ENCODE assay signal across 8 cellular contexts in genomic region chr1:46394108-46394871, GRCh38. TPM values are rescaled to one million over a fixed set of nuclear protein-coding genes. Genes with fewer than 3 reads are reported as not detected.
A peak's percentile ranks its signal among the peaks of the same experiment; 100 is the strongest.
DNase-seq lines count a peak whose midpoint lies in the region; ATAC-seq and TF ChIP-seq lines count a peak whose summit lies in the region.

TSS of gene FAAH (plus strand) at chr1:46394317. CDS start at chr1:46394349, 32 bp downstream.

- H3K4me1 ChIP-seq in CD8-positive, alpha-beta memory T cell (ENCODE audit: insufficient read depth, low read length) = no peaks in the 10 kb centered on the region
- no peaks in the 10 kb centered on the region for H3K4me1 ChIP-seq in naive thymus-derived CD4-positive, alpha-beta T cell (ENCODE audit: control insufficient read depth in 2 of 2, insufficient read depth in 2 of 2, low read length in 2 of 2)
- peaks cover 10% of the 10 kb centered on the region for H3K4me1 ChIP-seq in testis

- H3K27ac Mint-ChIP-seq in CD8-positive, alpha-beta memory T cell = peak within 1 kb of the TSS in 3 of 8 donors; percentile 17 to 50 (median 50)
- H3K27ac Mint-ChIP-seq in naive thymus-derived CD4-positive, alpha-beta T cell = peak within 1 kb of the TSS in 4 of 9 donors; percentile 57 to 86 (median 64)

- H3K9me3 ChIP-seq in CD8-positive, alpha-beta memory T cell (ENCODE audit: low read length) = no peaks in the 10 kb centered on the region
- H3K9me3 ChIP-seq in naive thymus-derived CD4-positive, alpha-beta T cell (ENCODE audit: control insufficient read depth in 2 of 3, low read length in 3 of 3) = peaks cover 0 to 14% (median 0%) of the 10 kb centered on the region in 3 experiments
- no peaks in the 10 kb centered on the region for H3K9me3 ChIP-seq in testis

- CTCF ChIA-PET in CD8-positive, alpha-beta memory T cell (lab: Charles Lee) = no interaction called here
- CTCF ChIA-PET in naive thymus-derived CD4-positive, alpha-beta T cell (lab: Charles Lee) = no interaction called here

- peak in 2 of 5 donors; percentile 27 to 62 for DNase-seq in CD8-positive, alpha-beta memory T cell
- DNase-seq in NCI-H146 treated with DMSO at 0.1 percent for 48 hours (lab: John Stamatoyannopoulos, UW; ENCODE audit: unreplicated experiment) (peak; percentile 38), fibroblast of peridontal ligament (ENCODE audit: extremely low read depth) (peak; percentile 23), testis (peak; percentile 77)
- peak; percentile 73 for DNase-seq in activated effector memory CD4-positive, alpha-beta T cell treated with anti-CD3 and anti-CD28 coated beads, Interleukin-2, amount 50 U/mL, for 16 hours
- peak; percentile 27 to 63 (median 49) for DNase-seq in naive thymus-derived CD4-positive, alpha-beta T cell

- no peak for TF ChIP-seq POLR2A in testis (IDR thresholded peaks at IDR 0.05)

- POLR2A ChIA-PET in CD8-positive, alpha-beta memory T cell (lab: Charles Lee) = no interaction called here
- POLR2A ChIA-PET in naive thymus-derived CD4-positive, alpha-beta T cell (lab: Charles Lee) = no interaction called here

- no peak within 1 kb of the TSS for H3K4me3 ChIP-seq in CD8-positive, alpha-beta memory T cell (ENCODE audit: low read length)
- H3K4me3 ChIP-seq in naive thymus-derived CD4-positive, alpha-beta T cell (ENCODE audit: low read length) = peak within 1 kb of the TSS; percentile 43
- peak within 1 kb of the TSS; percentile 40 to 60 for H3K4me3 ChIP-seq in testis

- peaks cover 3% of the 10 kb centered on the region for H3K27me3 ChIP-seq in CD8-positive, alpha-beta memory T cell (ENCODE audit: insufficient read depth, low read length, poor library complexity, severe bottlenecking)
- no peaks in the 10 kb centered on the region for H3K27me3 ChIP-seq in naive thymus-derived CD4-positive, alpha-beta T cell (ENCODE audit: control insufficient read depth in 2 of 2, insufficient read depth in 2 of 2, low read length in 2 of 2)
- no peaks in the 10 kb centered on the region for H3K27me3 ChIP-seq in testis

- intact Hi-C loops in naive thymus-derived CD4-positive, alpha-beta T cell (cut with micrococcal nuclease) = no loop called here
- intact Hi-C loops in testis (cut with DNase I; ENCODE audit: low total_unique reads) = no loop called here

- peak; percentile 83 for ATAC-seq in naive thymus-derived CD4-positive, alpha-beta T cell
- ATAC-seq in HG03039 (IDR thresholded peaks at IDR 0.05; ENCODE audit: unreplicated experiment) = no peak
- no peak for ATAC-seq in GM18511 (IDR thresholded peaks at IDR 0.05; ENCODE audit: unreplicated experiment)

- no peaks in the 10 kb centered on the region for H3K36me3 ChIP-seq in CD8-positive, alpha-beta memory T cell (ENCODE audit: insufficient read depth, low read length)
- H3K36me3 ChIP-seq in naive thymus-derived CD4-positive, alpha-beta T cell (ENCODE audit: control insufficient read depth in 2 of 3, insufficient read depth in 3 of 3, low read length in 3 of 3) = no peaks in the 10 kb centered on the region
- H3K36me3 ChIP-seq in testis (ENCODE audit: low read depth, missing control alignments) = no peaks in the 10 kb centered on the region

- H3K27ac ChIP-seq in CD8-positive, alpha-beta memory T cell (ENCODE audit: low read depth, low read length) = no peak within 1 kb of the TSS
- H3K27ac ChIP-seq in naive thymus-derived CD4-positive, alpha-beta T cell (ENCODE audit: low read depth, low read length) = no peak within 1 kb of the TSS
- H3K27ac ChIP-seq in testis = no peak within 1 kb of the TSS

- TF ChIP-seq CTCF in testis (IDR thresholded peaks at IDR 0.05) = no peak

- peaks cover 8 to 9% (median 8%) of the 10 kb centered on the region in 3 donors for H3K4me1 Mint-ChIP-seq in CD8-positive, alpha-beta memory T cell
- peaks cover 0 to 23% (median 11%) of the 10 kb centered on the region in 7 donors for H3K4me1 Mint-ChIP-seq in naive thymus-derived CD4-positive, alpha-beta T cell

- H3K9me3 Mint-ChIP-seq in CD8-positive, alpha-beta memory T cell = peaks cover 5 to 18% (median 9%) of the 10 kb centered on the region in 5 donors
- H3K9me3 Mint-ChIP-seq in naive thymus-derived CD4-positive, alpha-beta T cell = peaks cover 0 to 20% (median 10%) of the 10 kb centered on the region in 11 donors

- H3K27me3 Mint-ChIP-seq in CD8-positive, alpha-beta memory T cell = peaks cover 19 to 40% of the 10 kb centered on the region in 2 donors
- H3K27me3 Mint-ChIP-seq in naive thymus-derived CD4-positive, alpha-beta T cell = peaks cover 25 to 46% (median 32%) of the 10 kb centered on the region in 5 donors

- peaks cover 3 to 24% (median 7%) of the 10 kb centered on the region in 3 donors for H3K36me3 Mint-ChIP-seq in CD8-positive, alpha-beta memory T cell
- H3K36me3 Mint-ChIP-seq in naive thymus-derived CD4-positive, alpha-beta T cell = peaks cover 4 to 23% (median 13%) of the 10 kb centered on the region in 5 donors

- H3K4me3 Mint-ChIP-seq in CD8-positive, alpha-beta memory T cell = peak within 1 kb of the TSS in 5 of 7 donors; percentile 62 to 81 (median 66)
- peak within 1 kb of the TSS; percentile 70 to 93 (median 84) for H3K4me3 Mint-ChIP-seq in naive thymus-derived CD4-positive, alpha-beta T cell

- 2% methylated on average over 12 to 69 of the region's 75 CpGs for WGBS in testis, 2 donors

RNA-seq across cellular contexts. Expression of gene FAAH, which starts in this region (rescaled TPM):
- total RNA-seq in CD8-positive, alpha-beta memory T cell = 1 to 10 TPM; 4.5 to 5.1 TPM
- 1.3 TPM for polyA plus RNA-seq in CD8-positive, alpha-beta memory T cell
- 10 to 100 TPM in 2 of 5 experiments, 1 to 10 TPM in 3; 3.8 to 17.1 (median 8.5) TPM for total RNA-seq in naive thymus-derived CD4-positive, alpha-beta T cell
- polyA plus RNA-seq in naive thymus-derived CD4-positive, alpha-beta T cell = 1 to 10 TPM; 1.6 to 4.3 TPM
- total RNA-seq in testis = 10 to 100 TPM; 55.8 to 72.0 TPM
- polyA plus RNA-seq in testis (ENCODE audit: insufficient read depth, low read depth, low replicate concordance) = 113 TPM

Comparison
In these comparisons a context has a peak if more than half of its experiments do, and no peak if none do; other contexts are left out.
1. RNA of gene FAAH (polyA plus RNA-seq): 113 TPM in testis (single experiment); 1.6 to 4.3 TPM in naive thymus-derived CD4-positive, alpha-beta T cell and 1.3 TPM in CD8-positive, alpha-beta memory T cell (single experiment); every median in the first group is over 10 times any median in the second.